ENCODE assay signal across 8 cellular contexts in the genomic region with DNA sequence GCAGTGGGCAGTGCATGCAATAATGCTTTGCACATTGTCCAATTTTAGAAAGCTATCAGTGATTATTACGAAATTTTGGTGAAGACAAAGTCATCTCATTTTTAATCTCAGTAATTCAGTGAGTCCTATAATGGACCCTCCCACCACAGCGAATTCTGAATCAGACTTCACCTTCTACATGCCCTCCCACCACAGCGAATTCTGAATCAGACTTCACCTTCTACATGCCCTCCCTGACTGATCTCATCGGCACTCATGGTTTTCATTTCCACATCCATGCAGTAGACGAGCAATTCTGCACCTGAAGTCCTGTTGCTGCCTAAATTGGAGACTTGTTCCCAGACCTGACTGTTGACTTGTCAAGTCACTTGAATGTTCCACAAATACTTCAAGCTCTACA.
"Had no signal": no experiment of that assay in that cellular context is flagged by ENCODE, and none has a peak within 500 bp of the region (broad histone marks: within the 10 kb centered on the region; RNA-seq: fewer than 3 reads in every experiment).

No MANE protein-coding gene starts in this region.

- DNase-seq: GDM1, GF-D8 had no signal

- FAIRE-seq: G401.6, GM12878, GM12891, GM12892, GM18507, GM19239 had no signal

- ATAC-seq: GM12878 had no signal

- H3K4me3 ChIP-seq: GM12878 had no signal
